In the genomic region with DNA sequence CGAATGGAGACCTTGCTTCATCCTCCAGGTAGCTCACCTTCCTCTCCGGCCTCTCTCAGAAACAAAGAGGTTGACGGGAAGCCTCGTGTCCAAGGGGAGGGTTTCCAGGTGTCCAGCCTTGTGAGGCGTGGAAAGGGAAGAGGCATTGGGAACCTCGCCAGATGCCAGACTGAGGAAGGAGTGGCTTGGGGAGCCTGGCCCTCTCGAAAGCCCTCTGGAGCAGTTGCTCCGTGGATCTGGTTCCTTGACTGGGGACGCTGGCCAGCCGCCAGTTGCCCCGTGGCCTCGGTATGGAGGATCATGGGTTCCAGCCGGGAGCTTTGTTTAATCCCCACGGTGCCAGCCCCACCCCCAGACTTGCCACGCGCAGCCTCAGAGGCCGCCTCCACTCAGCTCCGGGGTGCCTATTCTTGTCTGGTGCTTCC, we compare ENCODE assay signal across 9 cellular contexts. TPM values are rescaled to one million over a fixed set of nuclear protein-coding genes. Genes with fewer than 3 reads are reported as not detected.
DNase-seq lines count a peak whose midpoint lies in the region; ATAC-seq and TF ChIP-seq lines count a peak whose summit lies in the region.
"Had no signal": no experiment of that assay in that cellular context is flagged by ENCODE, and none has a peak within 500 bp of the region (broad histone marks: within the 10 kb centered on the region; RNA-seq: fewer than 3 reads in every experiment).

No MANE protein-coding gene starts in this region.

- in situ Hi-C loops in transverse colon (cut with MboI; ENCODE audit: low pct_ligation_motif_present in 1 of 4, low pct_unique_long_range_greater_than_20kb in 1 of 4, low sequenced_read_pairs in 3 of 4): no loop called here

- no peaks in the 10 kb centered on the region for H3K9me3 Mint-ChIP-seq in chondrocyte (ENCODE audit: low read depth)
- H3K9me3 Mint-ChIP-seq in activated T-helper 17 cell treated with anti-CD3 and anti-CD28 coated beads, Interleukin-2, amount 50 U/mL, for 72 hours: no peaks in the 10 kb centered on the region

- H3K79me1 ChIP-seq in mesenchymal stem cell (replicated peaks; ENCODE audit: low read length, poor library complexity, severe bottlenecking): no peaks in the 10 kb centered on the region

- intact Hi-C loops in transverse colon (cut with DNase I; ENCODE audit: low total_unique reads): no loop called here

- no peak overlapping the region for H2AFZ ChIP-seq in mesenchymal stem cell (ENCODE audit: low read depth, low read length)

- no peak overlapping the region for H2BK15ac ChIP-seq in mesenchymal stem cell (ENCODE audit: low read depth, poor library complexity, severe bottlenecking)

- peak overlapping the region; percentile 30 for H4K8ac ChIP-seq in mesenchymal stem cell (ENCODE audit: low read length)

- TF ChIP-seq POLR2A in transverse colon (IDR thresholded peaks at IDR 0.05): no peak

- H2BK12ac ChIP-seq in mesenchymal stem cell (ENCODE audit: low read length in 2 of 2): no peak overlapping the region

- no peak overlapping the region for H3K4me2 ChIP-seq in mesenchymal stem cell (ENCODE audit: low read length, poor library complexity, severe bottlenecking)

- H3K27me3 Mint-ChIP-seq in chondrocyte (ENCODE audit: low read depth): no peaks in the 10 kb centered on the region
- no peaks in the 10 kb centered on the region for H3K27me3 Mint-ChIP-seq in activated T-helper 17 cell treated with anti-CD3 and anti-CD28 coated beads, Interleukin-2, amount 50 U/mL, for 72 hours

- no peaks in the 10 kb centered on the region for H3K27me3 ChIP-seq in mesenchymal stem cell (ENCODE audit: control insufficient read depth in 1 of 2, insufficient read depth in 1 of 2, low read length in 2 of 2)
- no peaks in the 10 kb centered on the region for H3K27me3 ChIP-seq in transverse colon

- H3K4me3 ChIP-seq in mesenchymal stem cell (ENCODE audit: insufficient read depth in 1 of 2, low read depth in 1 of 2, low read length in 2 of 2) (no peak overlapping the region), transverse colon (peak overlapping the region in 2 of 4 donors; percentile 7 to 22)

- WGBS in mesenchymal stem cell: 94% methylated on average over 17 of the region's 18 CpGs
- WGBS in transverse colon (ENCODE audit: low coverage in 1 of 2), 2 donors: 40% methylated on average over 18 of the region's 18 CpGs; no CpG with 5 or more reads in 1 of the 2 donors

- peak overlapping the region; percentile 34 for H4K91ac ChIP-seq in mesenchymal stem cell (ENCODE audit: low read length)

- no peak overlapping the region for H3K18ac ChIP-seq in mesenchymal stem cell (ENCODE audit: low read depth in 1 of 2, low read length in 2 of 2)

- H2BK120ac ChIP-seq in mesenchymal stem cell (ENCODE audit: low read depth, low read length): no peak overlapping the region

- H3K14ac ChIP-seq in mesenchymal stem cell (ENCODE audit: low read length in 2 of 2): no peak overlapping the region

- H3K27ac ChIP-seq in mesenchymal stem cell (ENCODE audit: low read length, poor library complexity, severe bottlenecking) (no peak overlapping the region), transverse colon (peak overlapping the region; percentile 52 to 72 (median 62))
- H3K27ac ChIP-seq: 22Rv1 had no signal

- H3K23ac ChIP-seq in mesenchymal stem cell (ENCODE audit: low read length in 2 of 2): no peak overlapping the region

- H3K4me1 Mint-ChIP-seq in chondrocyte (ENCODE audit: low read depth): peaks cover 35% of the 10 kb centered on the region
- H3K4me1 Mint-ChIP-seq in activated T-helper 17 cell treated with anti-CD3 and anti-CD28 coated beads, Interleukin-2, amount 50 U/mL, for 72 hours: no peaks in the 10 kb centered on the region

- H2BK5ac ChIP-seq in mesenchymal stem cell (ENCODE audit: low read depth, low read length, poor library complexity, severe bottlenecking): no peak overlapping the region

- H3K4me1 ChIP-seq in mesenchymal stem cell (ENCODE audit: control insufficient read depth, insufficient read depth, low read depth, low read length): peaks cover 8% of the 10 kb centered on the region
- H3K4me1 ChIP-seq in transverse colon: peaks cover 10 to 32% (median 19%) of the 10 kb centered on the region in 4 donors

- no peak for TF ChIP-seq CTCF in chondrocyte (IDR thresholded peaks at IDR 0.05)
- TF ChIP-seq CTCF in transverse colon (IDR thresholded peaks at IDR 0.05): no peak

- TF ChIP-seq EP300 in transverse colon (IDR thresholded peaks at IDR 0.05; ENCODE audit: low read depth): no peak

- DNase-seq in DMS153 (lab: John Stamatoyannopoulos, UW) (peak; percentile 31), DMS153 treated with DMSO at 0.1 percent for 48 hours (lab: John Stamatoyannopoulos, UW; ENCODE audit: unreplicated experiment) (no peak), chondrocyte (ENCODE audit: low spot score) (peak; percentile 81), mesenchymal stem cell (no peak), transverse colon (peak; percentile 67), amniotic stem cell (lab: John Stamatoyannopoulos, UW) (no peak), glomerular visceral epithelial cell (ENCODE audit: extremely low spot score) (no peak)

- no peak overlapping the region for H2AK5ac ChIP-seq in mesenchymal stem cell (ENCODE audit: low read length, severe bottlenecking)

- no peak overlapping the region for H3K9ac ChIP-seq in mesenchymal stem cell (ENCODE audit: low read length)

- H3K4ac ChIP-seq in mesenchymal stem cell (ENCODE audit: low read depth in 1 of 2, low read length in 2 of 2): no peak overlapping the region

- H3K36me3 ChIP-seq in mesenchymal stem cell (ENCODE audit: control insufficient read depth in 1 of 2, insufficient read depth in 2 of 2, low read depth in 1 of 2, low read length in 2 of 2): peaks cover 0 to 9% of the 10 kb centered on the region in 2 experiments
- no peaks in the 10 kb centered on the region for H3K36me3 ChIP-seq in transverse colon

- no peak overlapping the region for H3K4me3 Mint-ChIP-seq in chondrocyte (ENCODE audit: unreplicated experiment)
- H3K4me3 Mint-ChIP-seq in activated T-helper 17 cell treated with anti-CD3 and anti-CD28 coated beads, Interleukin-2, amount 50 U/mL, for 72 hours: no peak overlapping the region

- H3K27ac Mint-ChIP-seq in chondrocyte (ENCODE audit: unreplicated experiment): no peak overlapping the region
- no peak overlapping the region for H3K27ac Mint-ChIP-seq in activated T-helper 17 cell treated with anti-CD3 and anti-CD28 coated beads, Interleukin-2, amount 50 U/mL, for 72 hours

- H3K9me3 ChIP-seq in mesenchymal stem cell (ENCODE audit: control insufficient read depth, low read length) (no peaks in the 10 kb centered on the region), transverse colon (no peaks in the 10 kb centered on the region)

- no peaks in the 10 kb centered on the region for H3K36me3 Mint-ChIP-seq in chondrocyte (ENCODE audit: low read depth)
- no peaks in the 10 kb centered on the region for H3K36me3 Mint-ChIP-seq in activated T-helper 17 cell treated with anti-CD3 and anti-CD28 coated beads, Interleukin-2, amount 50 U/mL, for 72 hours (ENCODE audit: low read depth)

- no peak for ATAC-seq in activated T-helper 17 cell treated with anti-CD3 and anti-CD28 coated beads, Interleukin-2, amount 50 U/mL, for 72 hours (replicated peaks)

RNA-seq across cellular contexts. Expression of gene SUN1, which starts 30.3 kb away (rescaled TPM):
- total RNA-seq in chondrocyte: 125 to 139 TPM (median 134 TPM) in 3 replicates
- 67.0 TPM for polyA plus RNA-seq in mesenchymal stem cell (2013, experiment 1 of 2)
- 68.6 TPM for polyA plus RNA-seq in mesenchymal stem cell (2013, experiment 2 of 2)
- total RNA-seq in transverse colon: 100 to 1,000 TPM in 3 of 4 donors, 10 to 100 TPM in 1; 92.7 to 569 (median 162) TPM
- 100 to 1,000 TPM in 1 of 2 donors, 10 to 100 TPM in 1; 46.4 to 103 TPM for total RNA-seq in activated T-helper 17 cell treated with anti-CD3 and anti-CD28 coated beads, Interleukin-2, amount 50 U/mL, for 72 hours

Comparison
In these comparisons a context has a peak if more than half of its experiments do, and no peak if none do; other contexts are left out.
1. DNase-seq: peak in DMS153 (single experiment), chondrocyte (single experiment) and transverse colon (single experiment); none in DMS153 treated with DMSO at 0.1 percent for 48 hours (single experiment), mesenchymal stem cell (single experiment), amniotic stem cell (single experiment) and glomerular visceral epithelial cell (single experiment).